Comparison of ENCODE assay signal across 8 cellular contexts in genomic region chr16:9099131-9099625, GRCh38. TPM values are rescaled to one million over a fixed set of nuclear protein-coding genes. Genes with fewer than 3 reads are reported as not detected.
DNase-seq lines count a peak whose midpoint lies in the region; ATAC-seq lines count a peak whose summit lies in the region.

No MANE protein-coding gene starts in this region.

- H3K27ac Mint-ChIP-seq in T-cell, result peak overlapping the region; percentile 67 to 79

- no peaks in the 10 kb centered on the region for H3K27me3 Mint-ChIP-seq in T-cell

- H3K36me3 Mint-ChIP-seq in T-cell, result peaks cover 76% of the 10 kb centered on the region

- H3K4me1 Mint-ChIP-seq in T-cell, result peaks cover 91 to 95% (median 92%) of the 10 kb centered on the region in 3 donors

- ATAC-seq in GM21423 (IDR thresholded peaks at IDR 0.05; ENCODE audit: unreplicated experiment) (peak; percentile 45), T-cell (replicated peaks in 1 of 4) (peak in 2 of 4 experiments; percentile 8 to 22)

- CTCF ChIA-PET in T-cell (lab: Charles Lee), result no interaction called here

- no peaks in the 10 kb centered on the region for H3K9me3 Mint-ChIP-seq in T-cell

- peak overlapping the region; percentile 68 to 76 (median 69) for H3K4me3 Mint-ChIP-seq in T-cell

- peak; percentile 53 to 59 for DNase-seq in AML-193 (lab: John Stamatoyannopoulos, UW)
- no peak for DNase-seq in T-cell
- DNase-seq in iris pigment epithelial cell (ENCODE audit: low read depth), result peak; percentile 47
- DNase-seq in DMS79 treated with DMSO at 0.1 percent for 48 hours (lab: John Stamatoyannopoulos, UW), result no peak
- no peak for DNase-seq in nucleus accumbens (lab: John Stamatoyannopoulos, UW)
- no peak for DNase-seq in epidermal melanocyte (ENCODE audit: insufficient read length, low spot score)
- DNase-seq in ureter (ENCODE audit: low spot score), result no peak

- POLR2A ChIA-PET in T-cell (lab: Charles Lee), result no interaction called here

RNA-seq across cellular contexts. Expression of gene HAPSTR1, which starts 7.7 kb away (rescaled TPM):
- 100 to 1,000 TPM in 2 of 5 donors, 10 to 100 TPM in 3; 79.3 to 123 (median 87.1) TPM for total RNA-seq in T-cell
- 81.1 TPM for total RNA-seq in ureter

Comparison
In these comparisons a context has a peak if more than half of its experiments do, and no peak if none do; other contexts are left out.
1. DNase-seq: peak in AML-193 (2 of 2) and iris pigment epithelial cell (single experiment); none in T-cell (0 of 34), DMS79 treated with DMSO at 0.1 percent for 48 hours (single experiment), nucleus accumbens (0 of 56), epidermal melanocyte (single experiment) and ureter (single experiment).